ENCODE assay signal across 20 cellular contexts in genomic region chr17:58470356-58470755, GRCh38. TPM values are rescaled to one million over a fixed set of nuclear protein-coding genes. Genes with fewer than 3 reads are reported as not detected.
DNase-seq lines count a peak whose midpoint lies in the region; ATAC-seq, FAIRE-seq and TF ChIP-seq lines count a peak whose summit lies in the region.
"Had no signal": no experiment of that assay in that cellular context is flagged by ENCODE, and none has a peak within 500 bp of the region (broad histone marks: within the 10 kb centered on the region; RNA-seq: fewer than 3 reads in every experiment).

No MANE protein-coding gene starts in this region.

- no TSS peak for BruUV-seq in HepG2 (replicated peaks; lab: Mats Ljungman, UMichigan)
- no TSS peak for BruUV-seq in K562 (replicated peaks; lab: Mats Ljungman, UMichigan)

- no peaks in the 10 kb centered on the region for H4K20me1 ChIP-seq in HepG2 (ENCODE audit: insufficient read depth, low read length)
- H4K20me1 ChIP-seq in K562 (replicated peaks; ENCODE audit: control insufficient read depth, insufficient read depth, low read length) = no peaks in the 10 kb centered on the region
- H4K20me1 ChIP-seq: BLaER1 treated with 17β-estradiol and CSF1 and Interleukin-3, amounts not matched to agents 10 nM and 100 nM had no signal

- no peak for TF ChIP-seq CTCF in HepG2 (CRISPR knock-in tag; IDR thresholded peaks at IDR 0.05)
- no peak for TF ChIP-seq CTCF in right lobe of liver (IDR thresholded peaks at IDR 0.05)
- TF ChIP-seq CTCF in K562 (IDR thresholded peaks at IDR 0.05 in 2 of 3, conservative IDR thresholded peaks at IDR 0.05 in 1 of 3; ENCODE audit: insufficient read depth in 2 of 3, low read depth in 1 of 3, low read length in 3 of 3) = no peak

- in situ Hi-C loops in HepG2 (cut with HindIII; ENCODE audit: extremely low pct_ligation_motif_present, low pct_unique_long_range_greater_than_20kb) = loop anchor here (25.0 kb wide), 1 partner anchor 433 kb away; no protein-coding TSS in a partner anchor
- in situ Hi-C loops in K562 (cut with MboI) = no loop called here

- DNase-seq in HepG2 (ENCODE audit: low spot score) (no peak), right lobe of liver (no peak), K562 (ENCODE audit: extremely low read depth in 1 of 4, low spot score in 3 of 4) (no peak)
- DNase-seq: AML-193; Caco-2; Calu3; CD4-positive, alpha-beta T cell; CD8-positive, alpha-beta T cell; DMS79 treated with DMSO at 0.1 percent for 48 hours; GF-D8 had no signal

- H3K9ac ChIP-seq in HepG2 (ENCODE audit: insufficient read depth, low read depth, low read length) (no peak overlapping the region), K562 (ENCODE audit: insufficient read depth in 1 of 2, low read depth in 2 of 2, low read length in 2 of 2) (no peak overlapping the region)
- H3K9ac ChIP-seq: BLaER1 treated with 17β-estradiol and CSF1 and Interleukin-3, amounts not matched to agents 10 nM and 100 nM had no signal

- WGBS in HepG2 (ENCODE audit: low lambda C conversion rate) = 9% methylated on average over 6 of the region's 6 CpGs
- WGBS in right lobe of liver (ENCODE audit: insufficient coverage, low coverage, low lambda C conversion rate, missing lambda C conversion rate) = 96% methylated on average over 6 of the region's 6 CpGs
- WGBS in K562 (ENCODE audit: insufficient coverage, low coverage, missing lambda C conversion rate) = 18% methylated on average over 6 of the region's 6 CpGs

- H3K27ac ChIP-seq in HepG2 (ENCODE audit: extremely low read length, insufficient read depth, low read length) = no peak overlapping the region
- no peak overlapping the region for H3K27ac ChIP-seq in right lobe of liver
- no peak overlapping the region for H3K27ac ChIP-seq in K562 (ENCODE audit: extremely low read depth, low read depth, low read length)
- H3K27ac ChIP-seq: 22Rv1; A549; BLaER1 treated with 17β-estradiol and CSF1 and Interleukin-3, amounts not matched to agents 10 nM and 100 nM; C4-2B had no signal

- H3K4me3 ChIP-seq in HepG2 (replicated peaks in 1 of 3; ENCODE audit: insufficient read depth in 1 of 3, low read depth in 2 of 3, low read length in 3 of 3) (no peak overlapping the region), right lobe of liver (no peak overlapping the region), K562 (no peak overlapping the region)
- H3K4me3 ChIP-seq: A549; BLaER1 treated with 17β-estradiol and CSF1 and Interleukin-3, amounts not matched to agents 10 nM and 100 nM had no signal

- no peaks in the 10 kb centered on the region for H3K79me2 ChIP-seq in HepG2 (ENCODE audit: insufficient read depth, low read length)
- H3K79me2 ChIP-seq in K562 (ENCODE audit: control insufficient read depth, insufficient read depth, low read length) = no peaks in the 10 kb centered on the region

- H3K36me3 ChIP-seq in HepG2 (replicated peaks in 1 of 2; ENCODE audit: control insufficient read depth in 1 of 2, insufficient read depth in 2 of 2, low read length in 2 of 2) = no peaks in the 10 kb centered on the region
- H3K36me3 ChIP-seq in right lobe of liver = no peaks in the 10 kb centered on the region
- H3K36me3 ChIP-seq in K562 (ENCODE audit: control insufficient read depth, insufficient read depth, low read length) = no peaks in the 10 kb centered on the region
- H3K36me3 ChIP-seq: BLaER1 treated with 17β-estradiol and CSF1 and Interleukin-3, amounts not matched to agents 10 nM and 100 nM had no signal

- H3K4me1 ChIP-seq in HepG2 (ENCODE audit: insufficient read depth, low read length) (no peaks in the 10 kb centered on the region), right lobe of liver (no peaks in the 10 kb centered on the region), K562 (replicated peaks in 1 of 2; ENCODE audit: control insufficient read depth in 2 of 2, insufficient read depth in 2 of 2, low read length in 2 of 2) (no peaks in the 10 kb centered on the region)
- H3K4me1 ChIP-seq: A549; BLaER1 treated with 17β-estradiol and CSF1 and Interleukin-3, amounts not matched to agents 10 nM and 100 nM; Caco-2 had no signal

- no peak overlapping the region for H3K4me2 ChIP-seq in HepG2 (ENCODE audit: low read depth, low read length)
- no peak overlapping the region for H3K4me2 ChIP-seq in K562 (ENCODE audit: insufficient read depth, low read length)
- H3K4me2 ChIP-seq: A549; BLaER1 treated with 17β-estradiol and CSF1 and Interleukin-3, amounts not matched to agents 10 nM and 100 nM had no signal

- TF ChIP-seq POLR2A in HepG2 (IDR thresholded peaks at IDR 0.05; ENCODE audit: insufficient read depth in 1 of 2, low read depth in 2 of 2, low read length in 2 of 2) = no peak
- no peak for TF ChIP-seq POLR2A in right lobe of liver (IDR thresholded peaks at IDR 0.05)
- no peak for TF ChIP-seq POLR2A in K562 (conservative IDR thresholded peaks at IDR 0.05)

- POLR2A ChIA-PET in HepG2 (lab: Yijun Ruan, JAX) = no interaction called here
- POLR2A ChIA-PET in K562 (lab: Yijun Ruan, JAX) = no interaction called here

- H3K9me3 ChIP-seq in HepG2 (ENCODE audit: low read length) (no peaks in the 10 kb centered on the region), right lobe of liver (no peaks in the 10 kb centered on the region), K562 (replicated peaks; ENCODE audit: control insufficient read depth, insufficient read depth, low read depth, low read length) (no peaks in the 10 kb centered on the region)
- H3K9me3 ChIP-seq: A549; BLaER1 treated with 17β-estradiol and CSF1 and Interleukin-3, amounts not matched to agents 10 nM and 100 nM; Caco-2 had no signal

- no peaks in the 10 kb centered on the region for H3K9me1 ChIP-seq in K562 (ENCODE audit: control insufficient read depth, insufficient read depth, low read length)

- TF ChIP-seq EP300 in HepG2 (IDR thresholded peaks at IDR 0.05; ENCODE audit: low read depth in 2 of 2, low read length in 2 of 2) (no peak), HepG2 (CRISPR knock-in tag; IDR thresholded peaks at IDR 0.05; ENCODE audit: borderline replicate concordance) (no peak), K562 (IDR thresholded peaks at IDR 0.05; ENCODE audit: low read length) (no peak)

- no peaks in the 10 kb centered on the region; a peak in 1 of 5 replicates for H3K27me3 ChIP-seq in HepG2 (ENCODE audit: control insufficient read depth in 1 of 2, insufficient read depth in 2 of 2, low read length in 2 of 2)
- no peaks in the 10 kb centered on the region for H3K27me3 ChIP-seq in right lobe of liver
- peaks cover 2 to 4% of the 10 kb centered on the region in 2 experiments; a peak in 3 of 5 replicates for H3K27me3 ChIP-seq in K562 (ENCODE audit: control insufficient read depth in 2 of 2, insufficient read depth in 2 of 2, low read length in 2 of 2)
- H3K27me3 ChIP-seq: BLaER1 treated with 17β-estradiol and CSF1 and Interleukin-3, amounts not matched to agents 10 nM and 100 nM had no signal

- intact Hi-C loops in HepG2 (cut with micrococcal nuclease; ENCODE audit: unreplicated experiment) (no loop called here), right lobe of liver (cut with DNase I) (no loop called here), K562 (cut with micrococcal nuclease) (no loop called here)

- no peak for TF ChIP-seq RAD21 in HepG2 (CRISPR knock-in tag; IDR thresholded peaks at IDR 0.05)
- TF ChIP-seq RAD21 in K562 (CRISPR knock-in tag; conservative IDR thresholded peaks at IDR 0.05 in 1 of 2, IDR thresholded peaks at IDR 0.05 in 1 of 2) = no peak

- FAIRE-seq in HepG2 (lab: Jason Lieb, UNC) (no peak), K562 (lab: Jason Lieb, UNC) (no peak)
- FAIRE-seq: A549, D721Med, G401.6, GM12891 had no signal

- CTCF ChIA-PET in HepG2 (lab: Yijun Ruan, JAX; ENCODE audit: low intra/inter-chr PET ratio, low total read pairs) (no interaction called here), K562 (lab: Yijun Ruan, JAX; ENCODE audit: low intra/inter-chr PET ratio) (no interaction called here)

- no peak overlapping the region for H2AFZ ChIP-seq in HepG2 (ENCODE audit: low read length)
- no peak overlapping the region for H2AFZ ChIP-seq in K562 (ENCODE audit: low read depth, low read length)

- ATAC-seq in HepG2 (no peak), right lobe of liver (no peak), K562 (no peak), HG03521 (IDR thresholded peaks at IDR 0.05; ENCODE audit: unreplicated experiment) (no peak)
- ATAC-seq: A549; CD8-positive, alpha-beta T cell had no signal

RNA-seq across cellular contexts. Expression of gene HSF5, which starts 17.9 kb away (rescaled TPM):
- total RNA-seq in HepG2 (2016; rRNA removed; fragmentation: Illumina TruSeq; extraction: Trizol) = not detected in 2 replicates
- not detected in 2 replicates for total RNA-seq in HepG2 (2016; cell fraction: cytosol; rRNA removed; fragmentation: Illumina TruSeq; extraction: Trizol; ENCODE audit: low read depth)
- total RNA-seq in HepG2 (2016; cell fraction: insoluble cytoplasmic fraction; rRNA removed; fragmentation: Illumina TruSeq; extraction: Trizol) = not detected in 2 replicates
- 0.03 and 0.06 TPM in 2 replicates for total RNA-seq in HepG2 (2016; cell fraction: membrane; rRNA removed; fragmentation: Illumina TruSeq; extraction: Trizol)
- not detected in 2 replicates for total RNA-seq in HepG2 (2016; cell fraction: nucleus; rRNA removed; fragmentation: Illumina TruSeq; extraction: Trizol)
- not detected in 2 replicates for polyA plus RNA-seq in HepG2 (2011; rRNA removed)
- not detected in 2 replicates for polyA plus RNA-seq in HepG2 (2011; cell fraction: cytosol; rRNA removed)
- polyA plus RNA-seq in HepG2 (2011; cell fraction: nucleus; rRNA removed) = 0.03 TPM in 1 of 2 replicates, not detected in the other
- polyA plus RNA-seq in HepG2 (2012) = not detected in 2 replicates
- polyA plus RNA-seq in HepG2 (2016; cell fraction: cytosol; fragmentation: Illumina TruSeq; extraction: Trizol; ENCODE audit: low read depth) = not detected in 2 replicates
- not detected in 2 replicates for polyA plus RNA-seq in HepG2 (2016; cell fraction: insoluble cytoplasmic fraction; fragmentation: Illumina TruSeq; extraction: Trizol; ENCODE audit: low read depth)
- not detected in 2 replicates for polyA plus RNA-seq in HepG2 (2016; cell fraction: membrane; fragmentation: Illumina TruSeq; extraction: Trizol; ENCODE audit: low read depth)
- polyA plus RNA-seq in HepG2 (2016; cell fraction: nucleus; fragmentation: Illumina TruSeq; extraction: Trizol; ENCODE audit: insufficient read depth, low read depth) = not detected in 2 replicates
- polyA minus RNA-seq in HepG2 (2011; rRNA and poly(A)+ RNA removed; ENCODE audit: low replicate concordance) = 0.06 TPM in 1 of 2 replicates, not detected in the other
- polyA minus RNA-seq in HepG2 (2011; cell fraction: cytosol; rRNA and poly(A)+ RNA removed) = not detected in 2 replicates
- polyA minus RNA-seq in HepG2 (2011; cell fraction: nucleus; rRNA and poly(A)+ RNA removed) = 0.13 TPM in 1 of 2 replicates, not detected in the other
- under 1 TPM in 5 of 6 experiments, not detected in 1; 0.06 to 0.18 (median 0.10) TPM for total RNA-seq in right lobe of liver
- 0.07 TPM in 1 of 2 replicates, not detected in the other for total RNA-seq in K562 (2011; cell fraction: chromatin; rRNA removed; ENCODE audit: low replicate concordance)
- under 0.01 and 0.13 TPM in 2 replicates for total RNA-seq in K562 (2011; cell fraction: nucleolus; rRNA removed)
- total RNA-seq in K562 (2011; cell fraction: nucleoplasm; rRNA removed) = 0.15 TPM in 1 of 2 replicates, not detected in the other
- not detected in 2 replicates for total RNA-seq in K562 (2014; rRNA removed)
- not detected in 2 replicates for total RNA-seq in K562 (2014; rRNA removed; fragmentation: Illumina TruSeq; extraction: Trizol)
- total RNA-seq in K562 (2015; rRNA removed; fragmentation: Illumina TruSeq; extraction: Trizol) = not detected in 2 replicates
- not detected in 2 replicates for total RNA-seq in K562 (2021)
- polyA plus RNA-seq in K562 (2011; rRNA removed) = not detected in 2 replicates
- polyA plus RNA-seq in K562 (2011; cell fraction: cytosol; rRNA removed) = not detected in 2 replicates
- polyA plus RNA-seq in K562 (2011; cell fraction: nucleus; rRNA removed) = not detected in 2 replicates
- not detected in 2 replicates for polyA plus RNA-seq in K562 (2012)
- not detected in 2 replicates for polyA plus RNA-seq in K562 (2014; fragmentation: Illumina TruSeq; extraction: Trizol)
- not detected for polyA plus RNA-seq in K562 (2014; fragmentation: Nextera tagmentation; extraction: Ambion mirVana)
- polyA plus RNA-seq in K562 (2014; rRNA removed) = 0.04 TPM in 1 of 2 replicates, not detected in the other
- polyA minus RNA-seq in K562 (2011; rRNA and poly(A)+ RNA removed) = not detected in 2 replicates
- not detected in 2 replicates for polyA minus RNA-seq in K562 (2011; cell fraction: cytosol; rRNA and poly(A)+ RNA removed)
- polyA minus RNA-seq in K562 (2011; cell fraction: nucleus; rRNA and poly(A)+ RNA removed) = not detected in 2 replicates
- total RNA-seq: A172 had no signal
- polyA plus RNA-seq: A549, BJ had no signal

RNA-seq across cellular contexts. Expression of gene MTMR4, which starts 44.1 kb away (rescaled TPM):
- total RNA-seq in HepG2 (2016; rRNA removed; fragmentation: Illumina TruSeq; extraction: Trizol) (62.5 and 67.7 TPM in 2 replicates), right lobe of liver (100 to 1,000 TPM in 1 of 6 experiments, 10 to 100 TPM in 5; 46.4 to 101 (median 59.7) TPM), K562 (2014; rRNA removed) (28.7 and 40.9 TPM in 2 replicates), K562 (2014; rRNA removed; fragmentation: Illumina TruSeq; extraction: Trizol) (28.4 and 28.5 TPM in 2 replicates), K562 (2015; rRNA removed; fragmentation: Illumina TruSeq; extraction: Trizol) (32.5 and 35.9 TPM in 2 replicates), K562 (2021) (43.7 and 45.7 TPM in 2 replicates)
- 6.9 and 7.8 TPM in 2 replicates for total RNA-seq in HepG2 (2016; cell fraction: cytosol; rRNA removed; fragmentation: Illumina TruSeq; extraction: Trizol; ENCODE audit: low read depth)
- total RNA-seq in HepG2 (2016; cell fraction: insoluble cytoplasmic fraction; rRNA removed; fragmentation: Illumina TruSeq; extraction: Trizol) = 61.5 and 62.9 TPM in 2 replicates
- total RNA-seq in HepG2 (2016; cell fraction: membrane; rRNA removed; fragmentation: Illumina TruSeq; extraction: Trizol) = 27.9 and 28.2 TPM in 2 replicates
- total RNA-seq in HepG2 (2016; cell fraction: nucleus; rRNA removed; fragmentation: Illumina TruSeq; extraction: Trizol) = 54.7 and 66.1 TPM in 2 replicates
- polyA plus RNA-seq in HepG2 (2011; rRNA removed) (50.0 and 65.1 TPM in 2 replicates), K562 (2011; rRNA removed) (44.6 and 57.3 TPM in 2 replicates), K562 (2014; fragmentation: Illumina TruSeq; extraction: Trizol) (25.7 and 29.4 TPM in 2 replicates), K562 (2014; fragmentation: Nextera tagmentation; extraction: Ambion mirVana) (1 to 10 TPM; 8.8 to 9.1 TPM), K562 (2014; rRNA removed) (22.7 and 27.4 TPM in 2 replicates)
- polyA plus RNA-seq in HepG2 (2011; cell fraction: cytosol; rRNA removed) = 31.7 and 35.5 TPM in 2 replicates
- polyA plus RNA-seq in HepG2 (2011; cell fraction: nucleus; rRNA removed) = 74.1 and 81.5 TPM in 2 replicates
- polyA plus RNA-seq in HepG2 (2012) = 31.8 and 52.5 TPM in 2 replicates
- polyA plus RNA-seq in HepG2 (2016; cell fraction: cytosol; fragmentation: Illumina TruSeq; extraction: Trizol; ENCODE audit: low read depth) = 1.6 and 1.8 TPM in 2 replicates
- polyA plus RNA-seq in HepG2 (2016; cell fraction: insoluble cytoplasmic fraction; fragmentation: Illumina TruSeq; extraction: Trizol; ENCODE audit: low read depth) = 34.7 and 37.2 TPM in 2 replicates
- polyA plus RNA-seq in HepG2 (2016; cell fraction: membrane; fragmentation: Illumina TruSeq; extraction: Trizol; ENCODE audit: low read depth) = 7.7 and 8.4 TPM in 2 replicates
- 96.4 and 106 TPM in 2 replicates for polyA plus RNA-seq in HepG2 (2016; cell fraction: nucleus; fragmentation: Illumina TruSeq; extraction: Trizol; ENCODE audit: insufficient read depth, low read depth)
- 196 and 302 TPM in 2 replicates for polyA minus RNA-seq in HepG2 (2011; rRNA and poly(A)+ RNA removed; ENCODE audit: low replicate concordance)
- polyA minus RNA-seq in HepG2 (2011; cell fraction: cytosol; rRNA and poly(A)+ RNA removed) = 39.7 and 42.2 TPM in 2 replicates
- 68.5 and 69.2 TPM in 2 replicates for polyA minus RNA-seq in HepG2 (2011; cell fraction: nucleus; rRNA and poly(A)+ RNA removed)
- 160 and 172 TPM in 2 replicates for total RNA-seq in K562 (2011; cell fraction: chromatin; rRNA removed; ENCODE audit: low replicate concordance)
- total RNA-seq in K562 (2011; cell fraction: nucleolus; rRNA removed) = 62.4 and 79.2 TPM in 2 replicates
- total RNA-seq in K562 (2011; cell fraction: nucleoplasm; rRNA removed) = 88.1 and 88.9 TPM in 2 replicates
- polyA plus RNA-seq in K562 (2011; cell fraction: cytosol; rRNA removed) = 29.4 and 34.9 TPM in 2 replicates
- polyA plus RNA-seq in K562 (2011; cell fraction: nucleus; rRNA removed) = 111 TPM in 2 replicates
- 15.8 and 19.3 TPM in 2 replicates for polyA plus RNA-seq in K562 (2012)
- polyA minus RNA-seq in K562 (2011; rRNA and poly(A)+ RNA removed) = 86.8 and 126 TPM in 2 replicates
- 29.8 and 38.3 TPM in 2 replicates for polyA minus RNA-seq in K562 (2011; cell fraction: cytosol; rRNA and poly(A)+ RNA removed)
- 23.7 and 38.2 TPM in 2 replicates for polyA minus RNA-seq in K562 (2011; cell fraction: nucleus; rRNA and poly(A)+ RNA removed)

RNA-seq across cellular contexts. Expression of gene RNF43, which starts 53.0 kb away (rescaled TPM):
- total RNA-seq in HepG2 (2016; rRNA removed; fragmentation: Illumina TruSeq; extraction: Trizol) (51.4 and 53.4 TPM in 2 replicates), right lobe of liver (10 to 100 TPM in 2 of 6 experiments, 1 to 10 TPM in 4; 1.7 to 11.5 (median 6.0) TPM), K562 (2014; rRNA removed) (1.5 and 2.0 TPM in 2 replicates), K562 (2014; rRNA removed; fragmentation: Illumina TruSeq; extraction: Trizol) (1.5 TPM in 2 replicates), K562 (2015; rRNA removed; fragmentation: Illumina TruSeq; extraction: Trizol) (1.2 TPM in 2 replicates), K562 (2021) (2.3 and 2.7 TPM in 2 replicates)
- 10.8 and 11.5 TPM in 2 replicates for total RNA-seq in HepG2 (2016; cell fraction: cytosol; rRNA removed; fragmentation: Illumina TruSeq; extraction: Trizol; ENCODE audit: low read depth)
- total RNA-seq in HepG2 (2016; cell fraction: insoluble cytoplasmic fraction; rRNA removed; fragmentation: Illumina TruSeq; extraction: Trizol) = 41.4 and 52.0 TPM in 2 replicates
- 25.5 and 28.6 TPM in 2 replicates for total RNA-seq in HepG2 (2016; cell fraction: membrane; rRNA removed; fragmentation: Illumina TruSeq; extraction: Trizol)
- total RNA-seq in HepG2 (2016; cell fraction: nucleus; rRNA removed; fragmentation: Illumina TruSeq; extraction: Trizol) = 113 and 134 TPM in 2 replicates
- polyA plus RNA-seq in HepG2 (2011; rRNA removed) (29.3 and 31.0 TPM in 2 replicates), K562 (2011; rRNA removed) (0.75 and 1.2 TPM in 2 replicates), K562 (2014; fragmentation: Illumina TruSeq; extraction: Trizol) (1.7 and 2.1 TPM in 2 replicates), K562 (2014; fragmentation: Nextera tagmentation; extraction: Ambion mirVana) (under 1 TPM; 0.29 to 0.51 TPM), K562 (2014; rRNA removed) (1.4 TPM in 2 replicates)
- polyA plus RNA-seq in HepG2 (2011; cell fraction: cytosol; rRNA removed) = 18.3 and 25.7 TPM in 2 replicates
- polyA plus RNA-seq in HepG2 (2011; cell fraction: nucleus; rRNA removed) = 81.6 and 101 TPM in 2 replicates
- polyA plus RNA-seq in HepG2 (2012) = 35.6 and 44.8 TPM in 2 replicates
- polyA plus RNA-seq in HepG2 (2016; cell fraction: cytosol; fragmentation: Illumina TruSeq; extraction: Trizol; ENCODE audit: low read depth) = 2.5 and 3.4 TPM in 2 replicates
- polyA plus RNA-seq in HepG2 (2016; cell fraction: insoluble cytoplasmic fraction; fragmentation: Illumina TruSeq; extraction: Trizol; ENCODE audit: low read depth) = 29.8 and 38.5 TPM in 2 replicates
- 10.3 and 11.3 TPM in 2 replicates for polyA plus RNA-seq in HepG2 (2016; cell fraction: membrane; fragmentation: Illumina TruSeq; extraction: Trizol; ENCODE audit: low read depth)
- 110 and 118 TPM in 2 replicates for polyA plus RNA-seq in HepG2 (2016; cell fraction: nucleus; fragmentation: Illumina TruSeq; extraction: Trizol; ENCODE audit: insufficient read depth, low read depth)
- polyA minus RNA-seq in HepG2 (2011; rRNA and poly(A)+ RNA removed; ENCODE audit: low replicate concordance) = 0.12 and 47.2 TPM in 2 replicates
- 17.4 and 23.6 TPM in 2 replicates for polyA minus RNA-seq in HepG2 (2011; cell fraction: cytosol; rRNA and poly(A)+ RNA removed)
- 134 and 180 TPM in 2 replicates for polyA minus RNA-seq in HepG2 (2011; cell fraction: nucleus; rRNA and poly(A)+ RNA removed)
- 8.4 and 9.4 TPM in 2 replicates for total RNA-seq in K562 (2011; cell fraction: chromatin; rRNA removed; ENCODE audit: low replicate concordance)
- total RNA-seq in K562 (2011; cell fraction: nucleolus; rRNA removed) = 5.0 and 6.2 TPM in 2 replicates
- total RNA-seq in K562 (2011; cell fraction: nucleoplasm; rRNA removed) = 7.3 and 9.5 TPM in 2 replicates
- 0.47 and 0.79 TPM in 2 replicates for polyA plus RNA-seq in K562 (2011; cell fraction: cytosol; rRNA removed)
- 2.0 and 2.8 TPM in 2 replicates for polyA plus RNA-seq in K562 (2011; cell fraction: nucleus; rRNA removed)
- 2.6 and 3.4 TPM in 2 replicates for polyA plus RNA-seq in K562 (2012)
- polyA minus RNA-seq in K562 (2011; rRNA and poly(A)+ RNA removed) = 1.1 and 3.1 TPM in 2 replicates
- 0.29 and 2.1 TPM in 2 replicates for polyA minus RNA-seq in K562 (2011; cell fraction: cytosol; rRNA and poly(A)+ RNA removed)
- 0.89 and 1.3 TPM in 2 replicates for polyA minus RNA-seq in K562 (2011; cell fraction: nucleus; rRNA and poly(A)+ RNA removed)
- total RNA-seq: A172 had no signal
- polyA plus RNA-seq: BJ had no signal

Comparison
In these comparisons a context has a peak if more than half of its experiments do, and no peak if none do; other contexts are left out.
1. Of the 241 proteins assayed by ChIP-seq in both HepG2 and K562: peak only in HepG2: none; only in K562: none; in both: CEBPB; in neither: 239; mixed calls (peak in some experiments, not most) for 1.